In the genomic region with DNA sequence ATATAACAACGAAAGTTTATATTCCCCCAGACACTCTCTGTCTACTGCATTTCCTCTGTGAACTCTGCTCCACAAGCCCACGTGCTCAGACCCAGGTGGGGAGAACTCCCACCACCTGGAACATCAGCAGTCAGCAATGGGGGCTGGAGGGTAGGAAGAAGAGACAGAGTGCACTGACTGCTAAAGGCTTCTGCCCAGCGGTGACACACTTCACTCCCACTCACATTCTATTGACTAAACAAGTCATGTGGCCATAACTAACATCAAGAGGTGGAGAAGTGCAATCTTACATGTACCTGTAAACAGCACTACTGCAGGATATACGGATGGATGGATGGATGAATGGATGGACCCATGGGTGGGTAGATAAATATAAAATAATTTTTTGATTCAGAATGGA, we compare ENCODE assay signal across 15 cellular contexts.
A peak's percentile ranks its signal among the peaks of the same experiment; 100 is the strongest.
DNase-seq lines count a peak whose midpoint lies in the region; ATAC-seq, FAIRE-seq and TF ChIP-seq lines count a peak whose summit lies in the region.
"Had no signal": no experiment of that assay in that cellular context is flagged by ENCODE, and none has a peak within 500 bp of the region (broad histone marks: within the 10 kb centered on the region; RNA-seq: fewer than 3 reads in every experiment).

No MANE protein-coding gene starts in this region.

- RAD21 ChIA-PET in HCT116 (lab: Charles Lee; ENCODE audit: low non-redundant PET in 1 of 2, low total read pairs in 2 of 2, uncharacterized antibody in 2 of 2, unreplicated experiment in 2 of 2): no interaction called here

- no TSS peak for BruUV-seq in HCT116 (replicated peaks; lab: Mats Ljungman, UMichigan)
- BruUV-seq in HepG2 (replicated peaks; lab: Mats Ljungman, UMichigan): no TSS peak

- CTCF ChIA-PET in HCT116 (lab: Charles Lee) (interaction anchor here (1.2 kb wide), 1 partner anchor 85 kb away, joined by 3 read pairs; no protein-coding TSS in a partner anchor), HepG2 (lab: Yijun Ruan, JAX; ENCODE audit: low intra/inter-chr PET ratio, low total read pairs) (interaction anchor here (2.7 kb wide), 1 partner anchor 439 kb away, joined by 14 read pairs; no protein-coding TSS in a partner anchor)

- no peaks in the 10 kb centered on the region for H3K36me3 ChIP-seq in HCT116 (ENCODE audit: control insufficient read depth in 1 of 2, insufficient read depth in 2 of 2, low read length in 2 of 2)
- no peaks in the 10 kb centered on the region for H3K36me3 ChIP-seq in HepG2 (replicated peaks in 1 of 2; ENCODE audit: control insufficient read depth in 1 of 2, insufficient read depth in 2 of 2, low read length in 2 of 2)
- H3K36me3 ChIP-seq: WERI-Rb-1 had no signal

- H3K9ac ChIP-seq in HCT116 (ENCODE audit: low read length) (peak overlapping the region; percentile 46), HepG2 (ENCODE audit: insufficient read depth, low read depth, low read length) (no peak overlapping the region)

- in situ Hi-C loops in HepG2 (cut with HindIII; ENCODE audit: extremely low pct_ligation_motif_present, low pct_unique_long_range_greater_than_20kb): no loop called here

- TF ChIP-seq POLR2A in HCT116 (IDR thresholded peaks at IDR 0.05; ENCODE audit: borderline replicate concordance, extremely low read depth, insufficient read depth, insufficient read length) (no peak), HepG2 (IDR thresholded peaks at IDR 0.05; ENCODE audit: insufficient read depth in 1 of 2, low read depth in 2 of 2, low read length in 2 of 2) (no peak)

- WGBS in HepG2 (ENCODE audit: low lambda C conversion rate): 50% methylated on average over 4 of the region's 4 CpGs

- ATAC-seq in HCT116: peak; percentile 74
- ATAC-seq in HepG2: no peak; the same call in 2 of the 3 replicates
- ATAC-seq in HG03342 (IDR thresholded peaks at IDR 0.05; ENCODE audit: unreplicated experiment): no peak
- no peak for ATAC-seq in GM21360 (IDR thresholded peaks at IDR 0.05; ENCODE audit: unreplicated experiment)
- ATAC-seq: activated naive CD8-positive, alpha-beta T cell treated with anti-CD3 and anti-CD28 coated beads, Interleukin-2, amount 50 U/mL, for 24 hours had no signal

- H3K4me1 ChIP-seq in HCT116 (ENCODE audit: control insufficient read depth in 1 of 2, insufficient read depth in 2 of 2, low read length in 2 of 2): peaks cover 74 to 77% of the 10 kb centered on the region in 2 experiments
- peaks cover 27% of the 10 kb centered on the region for H3K4me1 ChIP-seq in HepG2 (ENCODE audit: insufficient read depth, low read length)

- H2AFZ ChIP-seq in HCT116 (ENCODE audit: low read depth, low read length, poor library complexity, severe bottlenecking): no peak overlapping the region
- H2AFZ ChIP-seq in HepG2 (ENCODE audit: low read length): no peak overlapping the region

- H3K9me2 ChIP-seq in HCT116 (ENCODE audit: insufficient read depth): no peaks in the 10 kb centered on the region

- POLR2A ChIA-PET in HCT116 (lab: Charles Lee) (interaction anchor here (1.4 kb wide), 1 partner anchor 60 kb away, joined by 3 read pairs; no protein-coding TSS in a partner anchor), HepG2 (lab: Yijun Ruan, JAX) (no interaction called here)

- intact Hi-C loops in HCT116 (cut with micrococcal nuclease) (loop anchor here (1.0 kb wide), 2 partner anchors 61 to 397 kb away; no protein-coding TSS in a partner anchor), HepG2 (cut with micrococcal nuclease; ENCODE audit: unreplicated experiment) (no loop called here)

- TF ChIP-seq CTCF in HCT116 (IDR thresholded peaks at IDR 0.05 in 2 of 3, conservative IDR thresholded peaks at IDR 0.05 in 1 of 3; ENCODE audit: borderline replicate concordance in 1 of 3, insufficient read depth in 1 of 3, low read depth in 2 of 3, low read length in 2 of 3): no peak
- TF ChIP-seq CTCF in HepG2 (CRISPR knock-in tag; IDR thresholded peaks at IDR 0.05): no peak

- peak; percentile 11 for DNase-seq in activated naive CD4-positive, alpha-beta T cell treated with Interleukin-2 at 50 U/mL for 16 hours
- no peak for DNase-seq in activated naive CD4-positive, alpha-beta T cell (lab: John Stamatoyannopoulos, UW)
- peak; percentile 69 for DNase-seq in HCT116 (ENCODE audit: low read depth, low spot score)
- peak; percentile 37 for DNase-seq in SW480 (ENCODE audit: low spot score)
- peak; percentile 2 for DNase-seq in HepG2 (ENCODE audit: low spot score)
- DNase-seq in iPS-NIHi11 (ENCODE audit: low spot score): no peak
- DNase-seq: activated CD8-positive, alpha-beta memory T cell treated with anti-CD3 and anti-CD28 coated beads, Interleukin-2, amount 50 U/mL, for 48 hours; activated naive CD8-positive, alpha-beta T cell treated with anti-CD3 and anti-CD28 coated beads, Interleukin-2, amount 50 U/mL, for 24 hours; H7; NCI-H1694 treated with DMSO at 0.1 percent for 48 hours; NCI-H69; T-helper 1 cell; WERI-Rb-1 had no signal

- H3K79me2 ChIP-seq in HCT116 (ENCODE audit: insufficient read depth, low read length) (peaks cover 37% of the 10 kb centered on the region), HepG2 (ENCODE audit: insufficient read depth, low read length) (no peaks in the 10 kb centered on the region)

- peak overlapping the region; percentile 94 for H3K27ac ChIP-seq in HCT116 (ENCODE audit: low read depth, low read length)
- no peak overlapping the region for H3K27ac ChIP-seq in HepG2 (ENCODE audit: extremely low read length, insufficient read depth, low read length)
- H3K27ac ChIP-seq: WERI-Rb-1 had no signal

- H3K4me3 ChIP-seq in HCT116 (replicated peaks in 1 of 2; ENCODE audit: low read depth in 1 of 2, low read length in 2 of 2) (peak overlapping the region; percentile 17 to 32), HepG2 (replicated peaks in 1 of 3; ENCODE audit: insufficient read depth in 1 of 3, low read depth in 2 of 3, low read length in 3 of 3) (no peak overlapping the region)

- no peak for TF ChIP-seq RAD21 in HCT116 (IDR thresholded peaks at IDR 0.05; ENCODE audit: low read depth)
- TF ChIP-seq RAD21 in HepG2 (CRISPR knock-in tag; IDR thresholded peaks at IDR 0.05): no peak

- no peaks in the 10 kb centered on the region for H3K9me3 ChIP-seq in HCT116 (ENCODE audit: control insufficient read depth in 1 of 2, insufficient read depth in 1 of 2, low read depth in 1 of 2, low read length in 2 of 2)
- no peaks in the 10 kb centered on the region for H3K9me3 ChIP-seq in HepG2 (ENCODE audit: low read length)

- H4K20me1 ChIP-seq in HCT116 (ENCODE audit: insufficient read depth): no peaks in the 10 kb centered on the region
- 0 out of 2 replicates have a peak, but pooled peaks cover 10% of the 10 kb centered on the region for H4K20me1 ChIP-seq in HepG2 (ENCODE audit: insufficient read depth, low read length)

- H3K4me2 ChIP-seq in HCT116 (ENCODE audit: low read length) (peak overlapping the region; percentile 64), HepG2 (ENCODE audit: low read depth, low read length) (no peak overlapping the region)

- TF ChIP-seq EP300 in HepG2 (IDR thresholded peaks at IDR 0.05; ENCODE audit: low read depth in 2 of 2, low read length in 2 of 2): no peak
- TF ChIP-seq EP300 in HepG2 (CRISPR knock-in tag; IDR thresholded peaks at IDR 0.05; ENCODE audit: borderline replicate concordance): no peak

- H3K27me3 ChIP-seq in HCT116 (ENCODE audit: insufficient read depth, low read length) (no peaks in the 10 kb centered on the region), HepG2 (ENCODE audit: control insufficient read depth in 1 of 2, insufficient read depth in 2 of 2, low read length in 2 of 2) (no peaks in the 10 kb centered on the region)

- no peak for FAIRE-seq in HepG2 (lab: Jason Lieb, UNC)

TF ChIP-seq in HCT116, 20 proteins besides CTCF, POLR2A, EP300 and RAD21 (continues in another document):
- TF ChIP-seq EZH2phosphoT487 (IDR thresholded peaks at IDR 0.05; ENCODE audit: borderline replicate concordance) (no peak), ZFX (IDR thresholded peaks at IDR 0.05) (no peak), POLR2AphosphoS5 (IDR thresholded peaks at IDR 0.05; ENCODE audit: low read depth, low read length) (peak; percentile 72), CBX3 (IDR thresholded peaks at IDR 0.05; ENCODE audit: low read depth) (peak; percentile 72), ZNF274 (IDR thresholded peaks at IDR 0.05; ENCODE audit: low read depth, low read length) (no peak), EZH2 (IDR thresholded peaks at IDR 0.05) (no peak), SRF (IDR thresholded peaks at IDR 0.05; ENCODE audit: low read depth) (no peak), FOSL1 (IDR thresholded peaks at IDR 0.05; ENCODE audit: low read depth) (peak; percentile 16; the same call in 1 of the 2 replicates), JUND (IDR thresholded peaks at IDR 0.05) (peak; percentile 40)
- TF ChIP-seq, protein P1, sequence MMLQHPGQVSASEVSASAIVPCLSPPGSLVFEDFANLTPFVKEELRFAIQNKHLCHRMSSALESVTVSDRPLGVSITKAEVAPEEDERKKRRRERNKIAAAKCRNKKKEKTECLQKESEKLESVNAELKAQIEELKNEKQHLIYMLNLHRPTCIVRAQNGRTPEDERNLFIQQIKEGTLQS (IDR thresholded peaks at IDR 0.05): no peak
- TF ChIP-seq, protein P2, sequence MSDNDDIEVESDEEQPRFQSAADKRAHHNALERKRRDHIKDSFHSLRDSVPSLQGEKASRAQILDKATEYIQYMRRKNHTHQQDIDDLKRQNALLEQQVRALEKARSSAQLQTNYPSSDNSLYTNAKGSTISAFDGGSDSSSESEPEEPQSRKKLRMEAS (IDR thresholded peaks at IDR 0.05): peak; percentile 70

TF ChIP-seq in HepG2, 621 proteins besides CTCF, POLR2A, EP300 and RAD21 (continues in another document):
- TF ChIP-seq, protein P3, sequence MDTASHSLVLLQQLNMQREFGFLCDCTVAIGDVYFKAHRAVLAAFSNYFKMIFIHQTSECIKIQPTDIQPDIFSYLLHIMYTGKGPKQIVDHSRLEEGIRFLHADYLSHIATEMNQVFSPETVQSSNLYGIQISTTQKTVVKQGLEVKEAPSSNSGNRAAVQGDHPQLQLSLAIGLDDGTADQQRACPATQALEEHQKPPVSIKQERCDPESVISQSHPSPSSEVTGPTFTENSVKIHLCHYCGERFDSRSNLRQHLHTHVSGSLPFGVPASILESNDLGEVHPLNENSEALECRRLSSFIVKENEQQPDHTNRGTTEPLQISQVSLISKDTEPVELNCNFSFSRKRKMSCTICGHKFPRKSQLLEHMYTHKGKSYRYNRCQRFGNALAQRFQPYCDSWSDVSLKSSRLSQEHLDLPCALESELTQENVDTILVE (CRISPR knock-in tag; IDR thresholded peaks at IDR 0.05): no peak
- TF ChIP-seq, protein P4, sequence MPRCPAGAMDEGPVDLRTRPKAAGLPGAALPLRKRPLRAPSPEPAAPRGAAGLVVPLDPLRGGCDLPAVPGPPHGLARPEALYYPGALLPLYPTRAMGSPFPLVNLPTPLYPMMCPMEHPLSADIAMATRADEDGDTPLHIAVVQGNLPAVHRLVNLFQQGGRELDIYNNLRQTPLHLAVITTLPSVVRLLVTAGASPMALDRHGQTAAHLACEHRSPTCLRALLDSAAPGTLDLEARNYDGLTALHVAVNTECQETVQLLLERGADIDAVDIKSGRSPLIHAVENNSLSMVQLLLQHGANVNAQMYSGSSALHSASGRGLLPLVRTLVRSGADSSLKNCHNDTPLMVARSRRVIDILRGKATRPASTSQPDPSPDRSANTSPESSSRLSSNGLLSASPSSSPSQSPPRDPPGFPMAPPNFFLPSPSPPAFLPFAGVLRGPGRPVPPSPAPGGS (CRISPR knock-in tag; IDR thresholded peaks at IDR 0.05): no peak
- TF ChIP-seq ZNF383 (CRISPR knock-in tag; IDR thresholded peaks at IDR 0.05; ENCODE audit: borderline replicate concordance): no peak
- TF ChIP-seq SNAPC2 (CRISPR knock-in tag; IDR thresholded peaks at IDR 0.05): no peak

Comparison
In these comparisons a context has a peak if more than half of its experiments do, and no peak if none do; other contexts are left out.
1. DNase-seq: peak in activated naive CD4-positive, alpha-beta T cell treated with Interleukin-2 at 50 U/mL for 16 hours (single experiment), HCT116 (single experiment), SW480 (single experiment) and HepG2 (single experiment); none in activated naive CD4-positive, alpha-beta T cell (0 of 4) and iPS-NIHi11 (single experiment).
2. H3K4me3 ChIP-seq: peak in HCT116 (2 of 2); none in HepG2 (0 of 3).